26 cellular contexts compared by ENCODE assay signal in genomic region chr10:77508076-77508475, GRCh38.
"Had no signal": no experiment of that assay in that cellular context is flagged by ENCODE, and none has a peak within 500 bp of the region (broad histone marks: within the 10 kb centered on the region; RNA-seq: fewer than 3 reads in every experiment).

No MANE protein-coding gene starts in this region.

- H3K4me3 Mint-ChIP-seq: dendritic cell treated with granulocyte-macrophage colony-stimulating factor and Interleukin-4, amounts not matched to agents 40 ng/mL and 50 ng/mL, for 4 days; natural killer cell; neural crest cell; stimulated activated naive CD8-positive, alpha-beta T cell treated with anti-CD3 and anti-CD28 coated beads, Interleukin-15, amount 100 ng/mL, for 72 hours; type B pancreatic cell had no signal

- H3K4me3 ChIP-seq: colonic mucosa, esophagus muscularis mucosa, gastroesophageal sphincter, heart right ventricle, left ventricle myocardium inferior, lower lobe of right lung, pancreas, right lobe of liver, thyroid gland had no signal

- H3K27ac Mint-ChIP-seq: natural killer cell; progenitor cell of endocrine pancreas; stimulated activated naive CD8-positive, alpha-beta T cell treated with anti-CD3 and anti-CD28 coated beads, Interleukin-15, amount 100 ng/mL, for 72 hours; type B pancreatic cell had no signal

- H3K27ac ChIP-seq: colonic mucosa, foreskin keratinocyte, lower lobe of right lung, neutrophil, pancreas, right lobe of liver, thyroid gland had no signal

- H3K4me1 ChIP-seq: colonic mucosa, left ventricle myocardium inferior, pancreas, thyroid gland had no signal

- H3K9me3 ChIP-seq: colonic mucosa, esophagus muscularis mucosa, gastroesophageal sphincter, heart right ventricle, left ventricle myocardium inferior, lower lobe of right lung, neutrophil, pancreas, right lobe of liver, thyroid gland had no signal

- H3K27me3 ChIP-seq: colonic mucosa, esophagus muscularis mucosa, foreskin keratinocyte, gastroesophageal sphincter, pancreas, right lobe of liver, thyroid gland had no signal

- H3K9me3 Mint-ChIP-seq: dendritic cell treated with granulocyte-macrophage colony-stimulating factor and Interleukin-4, amounts not matched to agents 40 ng/mL and 50 ng/mL, for 4 days; natural killer cell; neural crest cell; stimulated activated naive CD8-positive, alpha-beta T cell treated with anti-CD3 and anti-CD28 coated beads, Interleukin-15, amount 100 ng/mL, for 72 hours; type B pancreatic cell had no signal

- DNase-seq: colonic mucosa; effector memory CD4-positive, alpha-beta T cell; foreskin keratinocyte; glutamatergic neuron; heart right ventricle; hippocampal formation; left cardiac atrium; left ventricle myocardium inferior; lower lobe of right lung; natural killer cell; pancreas; small intestine; stimulated activated CD4-positive, alpha-beta T cell treated with anti-CD3 and anti-CD28 coated beads, Interleukin-15, amount 100 ng/mL, for 24 hours; stimulated activated CD4-positive, alpha-beta T cell treated with anti-CD3 and anti-CD28 coated beads, Interleukin-4, amount 100 ng/mL, for 1 hour; stimulated activated CD8-positive, alpha-beta memory T cell treated with anti-CD3 and anti-CD28 coated beads, Interleukin-4, amount 100 ng/mL, for 48 hours; stimulated activated naive CD4-positive, alpha-beta T cell; stimulated activated naive CD8-positive, alpha-beta T cell treated with anti-CD3 and anti-CD28 coated beads, Interleukin-15, amount 100 ng/mL, for 72 hours; thyroid gland had no signal

- H3K36me3 Mint-ChIP-seq: natural killer cell, type B pancreatic cell had no signal

- ATAC-seq: foreskin keratinocyte; natural killer cell; stimulated activated naive CD8-positive, alpha-beta T cell treated with anti-CD3 and anti-CD28 coated beads, Interleukin-15, amount 100 ng/mL, for 72 hours had no signal

- H3K36me3 ChIP-seq: colonic mucosa, esophagus muscularis mucosa, gastroesophageal sphincter, heart right ventricle, left ventricle myocardium inferior, lower lobe of right lung, neutrophil, pancreas, right lobe of liver, thyroid gland had no signal

- H3K4me1 Mint-ChIP-seq: natural killer cell had no signal
